Comparison of ENCODE assay signal across 26 cellular contexts in the genomic region with DNA sequence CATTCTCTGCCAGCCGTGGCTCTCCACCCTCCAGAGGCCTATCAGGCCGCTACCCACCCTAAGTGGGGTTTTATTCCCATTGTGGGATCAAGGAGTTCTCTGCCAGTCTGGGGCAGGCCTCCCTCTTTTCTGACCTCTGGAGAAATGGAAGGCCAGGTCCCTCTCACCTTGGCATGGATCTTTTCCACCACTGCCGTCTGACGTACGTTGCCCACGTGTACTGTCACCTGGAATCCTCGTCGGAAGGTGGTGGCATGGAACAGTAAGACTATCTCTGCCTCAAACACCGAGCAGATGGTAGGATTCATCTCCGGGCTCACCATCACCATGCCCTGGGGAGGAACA. TPM values are rescaled to one million over a fixed set of nuclear protein-coding genes. Genes with fewer than 3 reads are reported as not detected.
DNase-seq lines count a peak whose midpoint lies in the region; ATAC-seq, FAIRE-seq and TF ChIP-seq lines count a peak whose summit lies in the region.
"Had no signal": no experiment of that assay in that cellular context is flagged by ENCODE, and none has a peak within 500 bp of the region (broad histone marks: within the 10 kb centered on the region; RNA-seq: fewer than 3 reads in every experiment).

No MANE protein-coding gene starts in this region.

- FAIRE-seq in K562 (lab: Jason Lieb, UNC), result no peak
- FAIRE-seq: GM19239 had no signal

- no peaks in the 10 kb centered on the region for H3K9me3 ChIP-seq in K562 (replicated peaks; ENCODE audit: control insufficient read depth, insufficient read depth, low read depth, low read length)
- H3K9me3 ChIP-seq: BLaER1 treated with 17β-estradiol and CSF1 and Interleukin-3, amounts not matched to agents 10 nM and 100 nM; SK-N-SH had no signal

- no peak for ATAC-seq in K562
- ATAC-seq in HG03571 (IDR thresholded peaks at IDR 0.05; ENCODE audit: unreplicated experiment), result no peak
- ATAC-seq: CD8-positive, alpha-beta T cell had no signal

- peaks cover 31% of the 10 kb centered on the region for H3K79me2 ChIP-seq in K562 (ENCODE audit: control insufficient read depth, insufficient read depth, low read length)

- H3K4me1 ChIP-seq in K562 (replicated peaks in 1 of 2; ENCODE audit: control insufficient read depth in 2 of 2, insufficient read depth in 2 of 2, low read length in 2 of 2), result peaks cover 16% of the 10 kb centered on the region in 2 experiments

- TF ChIP-seq CTCF in Calu3 (IDR thresholded peaks at IDR 0.05; ENCODE audit: unreplicated experiment) (no peak), K562 (IDR thresholded peaks at IDR 0.05 in 2 of 3, conservative IDR thresholded peaks at IDR 0.05 in 1 of 3; ENCODE audit: insufficient read depth in 2 of 3, low read depth in 1 of 3, low read length in 3 of 3) (no peak)

- TF ChIP-seq POLR2A in K562 (conservative IDR thresholded peaks at IDR 0.05), result no peak

- no peak overlapping the region for H2AFZ ChIP-seq in K562 (ENCODE audit: low read depth, low read length)
- H2AFZ ChIP-seq: PC-9 had no signal

- peaks cover 79% of the 10 kb centered on the region for H3K36me3 ChIP-seq in K562 (ENCODE audit: control insufficient read depth, insufficient read depth, low read length)

- in situ Hi-C loops in K562 (cut with MboI), result no loop called here

- POLR2A ChIA-PET in K562 (lab: Yijun Ruan, JAX), result interaction anchor here (0.6 to 6.2 kb wide), 6 partner anchors 8 to 81 kb away, joined by 3 to 53 read pairs (median 5); no protein-coding TSS in a partner anchor

- no peak overlapping the region for H3K4me3 ChIP-seq in K562
- H3K4me3 ChIP-seq: BLaER1 treated with 17β-estradiol and CSF1 and Interleukin-3, amounts not matched to agents 10 nM and 100 nM; PC-9 had no signal

- no peak overlapping the region for H3K4me3 Mint-ChIP-seq in T-helper 1 cell treated with Interleukin-12 subunit alpha and Interleukin-12 subunit beta and Interleukin-4 antibody, amounts not matched to agents 30 μg/mL and 1 μg/mL, for 36 hours
- H3K4me3 Mint-ChIP-seq in Calu3 (ENCODE audit: low read depth, unreplicated experiment), result no peak overlapping the region
- H3K4me3 Mint-ChIP-seq: CD8-positive, alpha-beta T cell; H9; HFFc6 had no signal

- H3K27me3 Mint-ChIP-seq in T-helper 1 cell treated with Interleukin-12 subunit alpha and Interleukin-12 subunit beta and Interleukin-4 antibody, amounts not matched to agents 30 μg/mL and 1 μg/mL, for 36 hours (ENCODE audit: low read depth), result no peaks in the 10 kb centered on the region
- H3K27me3 Mint-ChIP-seq in Calu3 (ENCODE audit: unreplicated experiment), result no peaks in the 10 kb centered on the region

- H3K9ac ChIP-seq in K562 (ENCODE audit: insufficient read depth in 1 of 2, low read depth in 2 of 2, low read length in 2 of 2), result peak overlapping the region in 1 of 2 experiments; percentile 42; a peak in 2 of 4 replicates
- H3K9ac ChIP-seq: BLaER1 treated with 17β-estradiol and CSF1 and Interleukin-3, amounts not matched to agents 10 nM and 100 nM; SK-N-SH had no signal

- H3K9me1 ChIP-seq in K562 (ENCODE audit: control insufficient read depth, insufficient read depth, low read length), result peaks cover 13% of the 10 kb centered on the region

- CTCF ChIA-PET in Calu3 (lab: Charles Lee) (no interaction called here), K562 (lab: Yijun Ruan, JAX; ENCODE audit: low intra/inter-chr PET ratio) (no interaction called here)

- 0 out of 2 replicates have a peak, but pooled peaks cover 7% of the 10 kb centered on the region for H4K20me1 ChIP-seq in K562 (replicated peaks; ENCODE audit: control insufficient read depth, insufficient read depth, low read length)

- BruUV-seq in Calu3 (replicated peaks; lab: Mats Ljungman, UMichigan), result no TSS peak
- BruUV-seq in K562 (replicated peaks; lab: Mats Ljungman, UMichigan), result no TSS peak

- no peak for TF ChIP-seq RAD21 in K562 (CRISPR knock-in tag; conservative IDR thresholded peaks at IDR 0.05 in 1 of 2, IDR thresholded peaks at IDR 0.05 in 1 of 2)

- no peak for TF ChIP-seq EP300 in K562 (IDR thresholded peaks at IDR 0.05; ENCODE audit: low read length)

- H3K9me3 Mint-ChIP-seq in T-helper 1 cell treated with Interleukin-12 subunit alpha and Interleukin-12 subunit beta and Interleukin-4 antibody, amounts not matched to agents 30 μg/mL and 1 μg/mL, for 36 hours, result no peaks in the 10 kb centered on the region
- no peaks in the 10 kb centered on the region for H3K9me3 Mint-ChIP-seq in Calu3 (ENCODE audit: low read depth, unreplicated experiment)
- H3K9me3 Mint-ChIP-seq: CD8-positive, alpha-beta T cell; H9; HFFc6 had no signal

- no peak for DNase-seq in T-helper 1 cell
- DNase-seq in Calu3, result no peak
- no peak for DNase-seq in K562 (ENCODE audit: extremely low read depth in 1 of 4, low spot score in 3 of 4)
- DNase-seq in mesenteric fat pad (ENCODE audit: low spot score), result peak; percentile 78
- no peak for DNase-seq in cerebellum (ENCODE audit: low spot score)
- no peak for DNase-seq in DMS79 treated with DMSO at 0.1 percent for 48 hours (lab: John Stamatoyannopoulos, UW)
- DNase-seq: ACHN; CD8-positive, alpha-beta T cell; DMS53; EL; GF-D8; H9; HFFc6; NCI-H1092; NCI-H1436; NCI-H187 treated with DMSO at 0.1 percent for 48 hours; NCI-H510A; NCI-H748 treated with DMSO at 0.1 percent for 48 hours; PC-9; SIG-M5; SK-N-SH had no signal

- peaks cover 35% of the 10 kb centered on the region for H3K36me3 Mint-ChIP-seq in T-helper 1 cell treated with Interleukin-12 subunit alpha and Interleukin-12 subunit beta and Interleukin-4 antibody, amounts not matched to agents 30 μg/mL and 1 μg/mL, for 36 hours (ENCODE audit: low read depth)
- peaks cover 90% of the 10 kb centered on the region for H3K36me3 Mint-ChIP-seq in Calu3 (ENCODE audit: insufficient read depth, unreplicated experiment)

- H3K27me3 ChIP-seq in K562 (ENCODE audit: control insufficient read depth in 2 of 2, insufficient read depth in 2 of 2, low read length in 2 of 2), result no peaks in the 10 kb centered on the region
- H3K27me3 ChIP-seq: BLaER1 treated with 17β-estradiol and CSF1 and Interleukin-3, amounts not matched to agents 10 nM and 100 nM had no signal

- no peak overlapping the region for H3K27ac ChIP-seq in K562 (ENCODE audit: extremely low read depth, low read depth, low read length)
- H3K27ac ChIP-seq: 22Rv1; BLaER1 treated with 17β-estradiol and CSF1 and Interleukin-3, amounts not matched to agents 10 nM and 100 nM; PC-9 had no signal

- H3K27ac Mint-ChIP-seq in T-helper 1 cell treated with Interleukin-12 subunit alpha and Interleukin-12 subunit beta and Interleukin-4 antibody, amounts not matched to agents 30 μg/mL and 1 μg/mL, for 36 hours, result peak overlapping the region; percentile 5
- H3K27ac Mint-ChIP-seq in Calu3 (ENCODE audit: unreplicated experiment), result peak overlapping the region; percentile 34
- H3K27ac Mint-ChIP-seq: CD8-positive, alpha-beta T cell; HFFc6 had no signal

- intact Hi-C loops in Calu3 (cut with micrococcal nuclease; ENCODE audit: unreplicated experiment), result no loop called here
- intact Hi-C loops in K562 (cut with micrococcal nuclease), result no loop called here

- H3K4me2 ChIP-seq in K562 (ENCODE audit: insufficient read depth, low read length), result no peak overlapping the region
- H3K4me2 ChIP-seq: BLaER1 treated with 17β-estradiol and CSF1 and Interleukin-3, amounts not matched to agents 10 nM and 100 nM; PC-9; SK-N-SH had no signal

- WGBS in K562 (ENCODE audit: insufficient coverage, low coverage, missing lambda C conversion rate), result 96% methylated on average over 10 of the region's 10 CpGs

- H3K4me1 Mint-ChIP-seq in T-helper 1 cell treated with Interleukin-12 subunit alpha and Interleukin-12 subunit beta and Interleukin-4 antibody, amounts not matched to agents 30 μg/mL and 1 μg/mL, for 36 hours (ENCODE audit: low read depth), result peaks cover 11% of the 10 kb centered on the region
- peaks cover 12% of the 10 kb centered on the region for H3K4me1 Mint-ChIP-seq in Calu3 (ENCODE audit: low read depth, unreplicated experiment)

RNA-seq across cellular contexts. Expression of a gene that starts 7.3 kb away (rescaled TPM):
- total RNA-seq in Calu3 (2022) (186 and 188 TPM in 2 replicates), K562 (2014; rRNA removed) (111 and 127 TPM in 2 replicates), K562 (2014; rRNA removed; fragmentation: Illumina TruSeq; extraction: Trizol) (92.5 and 99.4 TPM in 2 replicates), K562 (2015; rRNA removed; fragmentation: Illumina TruSeq; extraction: Trizol) (68.8 and 71.1 TPM in 2 replicates), K562 (2021) (121 and 162 TPM in 2 replicates), mesenteric fat pad (101 TPM), cerebellum (37.7 TPM)
- 558 and 907 TPM in 2 replicates for total RNA-seq in K562 (2011; cell fraction: chromatin; rRNA removed; ENCODE audit: low replicate concordance)
- 446 and 460 TPM in 2 replicates for total RNA-seq in K562 (2011; cell fraction: nucleolus; rRNA removed)
- 547 and 636 TPM in 2 replicates for total RNA-seq in K562 (2011; cell fraction: nucleoplasm; rRNA removed)
- polyA plus RNA-seq in K562 (2011; rRNA removed) (184 and 259 TPM in 2 replicates), K562 (2014; fragmentation: Illumina TruSeq; extraction: Trizol) (162 and 169 TPM in 2 replicates), K562 (2014; fragmentation: Nextera tagmentation; extraction: Ambion mirVana) (10 to 100 TPM; 48.4 to 60.9 TPM), K562 (2014; rRNA removed) (171 and 196 TPM in 2 replicates)
- polyA plus RNA-seq in K562 (2011; cell fraction: cytosol; rRNA removed), result 167 and 217 TPM in 2 replicates
- polyA plus RNA-seq in K562 (2011; cell fraction: nucleus; rRNA removed), result 1,016 and 1,080 TPM in 2 replicates
- polyA plus RNA-seq in K562 (2012), result 101 and 429 TPM in 2 replicates
- 87.3 and 97.4 TPM in 2 replicates for polyA minus RNA-seq in K562 (2011; rRNA and poly(A)+ RNA removed)
- 46.5 and 62.7 TPM in 2 replicates for polyA minus RNA-seq in K562 (2011; cell fraction: cytosol; rRNA and poly(A)+ RNA removed)
- 121 and 183 TPM in 2 replicates for polyA minus RNA-seq in K562 (2011; cell fraction: nucleus; rRNA and poly(A)+ RNA removed)

RNA-seq across cellular contexts. Expression of a gene that starts 13.8 kb away (rescaled TPM):
- total RNA-seq in Calu3 (2022), result 48.2 and 53.2 TPM in 2 replicates
- 89.9 and 155 TPM in 2 replicates for total RNA-seq in K562 (2011; cell fraction: chromatin; rRNA removed; ENCODE audit: low replicate concordance)
- total RNA-seq in K562 (2011; cell fraction: nucleolus; rRNA removed), result 95.9 and 115 TPM in 2 replicates
- 87.8 and 100 TPM in 2 replicates for total RNA-seq in K562 (2011; cell fraction: nucleoplasm; rRNA removed)
- total RNA-seq in K562 (2014; rRNA removed), result 69.7 and 78.1 TPM in 2 replicates
- total RNA-seq in K562 (2014; rRNA removed; fragmentation: Illumina TruSeq; extraction: Trizol), result 73.8 and 76.7 TPM in 2 replicates
- 73.2 and 75.1 TPM in 2 replicates for total RNA-seq in K562 (2015; rRNA removed; fragmentation: Illumina TruSeq; extraction: Trizol)
- total RNA-seq in K562 (2021), result 71.5 and 77.4 TPM in 2 replicates
- polyA plus RNA-seq in K562 (2011; rRNA removed), result 120 TPM in 2 replicates
- 173 and 183 TPM in 2 replicates for polyA plus RNA-seq in K562 (2011; cell fraction: cytosol; rRNA removed)
- polyA plus RNA-seq in K562 (2011; cell fraction: nucleus; rRNA removed), result 62.0 and 78.0 TPM in 2 replicates
- polyA plus RNA-seq in K562 (2012), result 49.6 and 65.4 TPM in 2 replicates
- polyA plus RNA-seq in K562 (2014; fragmentation: Illumina TruSeq; extraction: Trizol), result 113 and 116 TPM in 2 replicates
- 100 to 1,000 TPM; 241 to 321 TPM for polyA plus RNA-seq in K562 (2014; fragmentation: Nextera tagmentation; extraction: Ambion mirVana)
- 102 and 111 TPM in 2 replicates for polyA plus RNA-seq in K562 (2014; rRNA removed)
- 73.9 and 74.5 TPM in 2 replicates for polyA minus RNA-seq in K562 (2011; rRNA and poly(A)+ RNA removed)
- polyA minus RNA-seq in K562 (2011; cell fraction: cytosol; rRNA and poly(A)+ RNA removed), result 33.5 and 38.0 TPM in 2 replicates
- polyA minus RNA-seq in K562 (2011; cell fraction: nucleus; rRNA and poly(A)+ RNA removed), result 18.2 and 39.4 TPM in 2 replicates
- total RNA-seq in mesenteric fat pad, result 19.0 TPM
- total RNA-seq in cerebellum, result 11.9 TPM

RNA-seq across cellular contexts. Expression of a gene that starts 23.0 kb away (rescaled TPM):
- total RNA-seq in Calu3 (2022) (0.15 and 0.19 TPM in 2 replicates), K562 (2014; rRNA removed) (0.05 TPM in 1 of 2 replicates, not detected in the other), K562 (2014; rRNA removed; fragmentation: Illumina TruSeq; extraction: Trizol) (not detected in 2 replicates), K562 (2015; rRNA removed; fragmentation: Illumina TruSeq; extraction: Trizol) (not detected in 2 replicates), K562 (2021) (not detected in 2 replicates), mesenteric fat pad (not detected), cerebellum (3.4 TPM)
- total RNA-seq in K562 (2011; cell fraction: chromatin; rRNA removed; ENCODE audit: low replicate concordance), result 0.32 TPM in 1 of 2 replicates, not detected in the other
- 0.17 TPM in 1 of 2 replicates, not detected in the other for total RNA-seq in K562 (2011; cell fraction: nucleolus; rRNA removed)
- 0.22 and 0.38 TPM in 2 replicates for total RNA-seq in K562 (2011; cell fraction: nucleoplasm; rRNA removed)
- polyA plus RNA-seq in K562 (2011; rRNA removed) (0.04 TPM in 1 of 2 replicates, not detected in the other), K562 (2014; fragmentation: Illumina TruSeq; extraction: Trizol) (not detected in 2 replicates), K562 (2014; fragmentation: Nextera tagmentation; extraction: Ambion mirVana) (under 1 TPM; 0.39 to 0.60 TPM), K562 (2014; rRNA removed) (not detected in 2 replicates)
- not detected in 2 replicates for polyA plus RNA-seq in K562 (2011; cell fraction: cytosol; rRNA removed)
- 0.04 TPM in 1 of 2 replicates, not detected in the other for polyA plus RNA-seq in K562 (2011; cell fraction: nucleus; rRNA removed)
- 0.40 and 0.49 TPM in 2 replicates for polyA plus RNA-seq in K562 (2012)
- polyA minus RNA-seq in K562 (2011; rRNA and poly(A)+ RNA removed), result 0.11 and 0.15 TPM in 2 replicates
- not detected in 2 replicates for polyA minus RNA-seq in K562 (2011; cell fraction: cytosol; rRNA and poly(A)+ RNA removed)
- 0.22 TPM in 1 of 2 replicates, not detected in the other for polyA minus RNA-seq in K562 (2011; cell fraction: nucleus; rRNA and poly(A)+ RNA removed)
- total RNA-seq: CD8-positive, alpha-beta T cell; PC-9 had no signal

RNA-seq across cellular contexts. Expression of a gene that starts 45.8 kb away (rescaled TPM):
- total RNA-seq in Calu3 (2022) (25.7 and 31.9 TPM in 2 replicates), K562 (2014; rRNA removed) (12.7 and 19.3 TPM in 2 replicates), K562 (2014; rRNA removed; fragmentation: Illumina TruSeq; extraction: Trizol) (23.0 and 23.5 TPM in 2 replicates), K562 (2015; rRNA removed; fragmentation: Illumina TruSeq; extraction: Trizol) (21.2 and 23.9 TPM in 2 replicates), K562 (2021) (31.4 and 31.8 TPM in 2 replicates), mesenteric fat pad (10.7 TPM), cerebellum (12.8 TPM)
- total RNA-seq in K562 (2011; cell fraction: chromatin; rRNA removed; ENCODE audit: low replicate concordance), result 59.2 and 63.3 TPM in 2 replicates
- 35.1 and 36.9 TPM in 2 replicates for total RNA-seq in K562 (2011; cell fraction: nucleolus; rRNA removed)
- 34.4 and 35.3 TPM in 2 replicates for total RNA-seq in K562 (2011; cell fraction: nucleoplasm; rRNA removed)
- polyA plus RNA-seq in K562 (2011; rRNA removed) (26.8 and 31.6 TPM in 2 replicates), K562 (2014; fragmentation: Illumina TruSeq; extraction: Trizol) (16.2 and 20.6 TPM in 2 replicates), K562 (2014; fragmentation: Nextera tagmentation; extraction: Ambion mirVana) (10 to 100 TPM in 1 of 2 experiments, 1 to 10 TPM in 1; 5.8 to 10.6 TPM), K562 (2014; rRNA removed) (11.4 and 14.7 TPM in 2 replicates)
- 11.3 and 17.3 TPM in 2 replicates for polyA plus RNA-seq in K562 (2011; cell fraction: cytosol; rRNA removed)
- polyA plus RNA-seq in K562 (2011; cell fraction: nucleus; rRNA removed), result 18.0 and 21.1 TPM in 2 replicates
- 15.4 and 22.4 TPM in 2 replicates for polyA plus RNA-seq in K562 (2012)
- polyA minus RNA-seq in K562 (2011; rRNA and poly(A)+ RNA removed), result 88.7 and 99.1 TPM in 2 replicates
- polyA minus RNA-seq in K562 (2011; cell fraction: cytosol; rRNA and poly(A)+ RNA removed), result 24.4 and 26.2 TPM in 2 replicates
- polyA minus RNA-seq in K562 (2011; cell fraction: nucleus; rRNA and poly(A)+ RNA removed), result 12.8 and 20.7 TPM in 2 replicates

RNA-seq across cellular contexts. Expression of a gene that starts 46.0 kb away (rescaled TPM):
- total RNA-seq in Calu3 (2022), result 106 and 131 TPM in 2 replicates
- total RNA-seq in K562 (2011; cell fraction: chromatin; rRNA removed; ENCODE audit: low replicate concordance), result 429 and 472 TPM in 2 replicates
- total RNA-seq in K562 (2011; cell fraction: nucleolus; rRNA removed), result 259 and 261 TPM in 2 replicates
- total RNA-seq in K562 (2011; cell fraction: nucleoplasm; rRNA removed), result 326 and 371 TPM in 2 replicates
- 91.6 and 102 TPM in 2 replicates for total RNA-seq in K562 (2014; rRNA removed)
- 99.1 and 106 TPM in 2 replicates for total RNA-seq in K562 (2014; rRNA removed; fragmentation: Illumina TruSeq; extraction: Trizol)
- total RNA-seq in K562 (2015; rRNA removed; fragmentation: Illumina TruSeq; extraction: Trizol), result 95.4 and 97.1 TPM in 2 replicates
- 170 and 180 TPM in 2 replicates for total RNA-seq in K562 (2021)
- polyA plus RNA-seq in K562 (2011; rRNA removed), result 145 and 166 TPM in 2 replicates
- polyA plus RNA-seq in K562 (2011; cell fraction: cytosol; rRNA removed), result 110 and 161 TPM in 2 replicates
- 247 and 250 TPM in 2 replicates for polyA plus RNA-seq in K562 (2011; cell fraction: nucleus; rRNA removed)
- 76.8 and 101 TPM in 2 replicates for polyA plus RNA-seq in K562 (2012)
- polyA plus RNA-seq in K562 (2014; fragmentation: Illumina TruSeq; extraction: Trizol), result 105 and 130 TPM in 2 replicates
- 10 to 100 TPM; 36.0 to 72.3 TPM for polyA plus RNA-seq in K562 (2014; fragmentation: Nextera tagmentation; extraction: Ambion mirVana)
- polyA plus RNA-seq in K562 (2014; rRNA removed), result 101 TPM in 2 replicates
- 186 and 262 TPM in 2 replicates for polyA minus RNA-seq in K562 (2011; rRNA and poly(A)+ RNA removed)
- polyA minus RNA-seq in K562 (2011; cell fraction: cytosol; rRNA and poly(A)+ RNA removed), result 127 and 149 TPM in 2 replicates
- polyA minus RNA-seq in K562 (2011; cell fraction: nucleus; rRNA and poly(A)+ RNA removed), result 121 and 146 TPM in 2 replicates
- 43.6 TPM for total RNA-seq in mesenteric fat pad
- 54.6 TPM for total RNA-seq in cerebellum
